In genomic region chr11:77778118-77778517, GRCh38 we compare ENCODE assay signal across 28 cellular contexts.
"Had no signal": no experiment of that assay in that cellular context is flagged by ENCODE, and none has a peak within 500 bp of the region (broad histone marks: within the 10 kb centered on the region; RNA-seq: fewer than 3 reads in every experiment).

No MANE protein-coding gene starts in this region.

- H3K9ac ChIP-seq: neural progenitor cell, parathyroid adenoma had no signal

- H3K4me1 Mint-ChIP-seq: neural progenitor cell had no signal

- H3K27ac Mint-ChIP-seq: mesothelial cell of epicardium; nephron progenitor cell; neural progenitor cell; stimulated activated naive CD8-positive, alpha-beta T cell treated with anti-CD3 and anti-CD28 coated beads, Interleukin-15, Interleukin-2, amounts not matched to agents 100 ng/mL and 50 ng/mL, for 24 hours had no signal

- H3K36me3 Mint-ChIP-seq: immature natural killer cell, mesothelial cell of epicardium, naive B cell had no signal

- H3K4me3 Mint-ChIP-seq: immature natural killer cell; mesothelial cell of epicardium; naive B cell; nephron progenitor cell; neural progenitor cell; stimulated activated naive CD8-positive, alpha-beta T cell treated with anti-CD3 and anti-CD28 coated beads, Interleukin-15, Interleukin-2, amounts not matched to agents 100 ng/mL and 50 ng/mL, for 24 hours had no signal

- H3K36me3 ChIP-seq: left lung, lower lobe of right lung, neutrophil, transverse colon, vagina had no signal

- H3K27me3 ChIP-seq: left lung, neural progenitor cell, neutrophil, transverse colon, upper lobe of left lung, vagina had no signal

- H3K27me3 Mint-ChIP-seq: naive B cell; stimulated activated naive CD8-positive, alpha-beta T cell treated with anti-CD3 and anti-CD28 coated beads, Interleukin-15, Interleukin-2, amounts not matched to agents 100 ng/mL and 50 ng/mL, for 24 hours had no signal

- H3K9me3 Mint-ChIP-seq: immature natural killer cell; mesothelial cell of epicardium; naive B cell; nephron progenitor cell; neural progenitor cell; stimulated activated naive CD8-positive, alpha-beta T cell treated with anti-CD3 and anti-CD28 coated beads, Interleukin-15, Interleukin-2, amounts not matched to agents 100 ng/mL and 50 ng/mL, for 24 hours had no signal

- DNase-seq: hypothalamus; immature natural killer cell; kidney; left colon; left lung; lower lobe of right lung; mammary epithelial cell; mesendoderm; naive B cell; nephron progenitor cell; occipital lobe; psoas muscle; stimulated activated CD4-positive, alpha-beta T cell treated with anti-CD3 and anti-CD28 coated beads, Interleukin-12 subunit alpha, Interleukin-12 subunit beta, amount 100 ng/mL, for 4 hours; stimulated activated CD4-positive, alpha-beta T cell treated with anti-CD3 and anti-CD28 coated beads, Interleukin-15, amount 100 ng/mL, for 24 hours; stimulated activated CD4-positive, alpha-beta T cell treated with anti-CD3 and anti-CD28 coated beads, Interleukin-2, amount 100 ng/mL, for 24 hours; stimulated activated CD4-positive, alpha-beta T cell treated with anti-CD3 and anti-CD28 coated beads, Interleukin-4, amount 100 ng/mL, for 1 hour; stimulated activated naive CD4-positive, alpha-beta T cell; transverse colon; upper lobe of left lung had no signal

- ATAC-seq: left colon, left lung, lower lobe of right lung, psoas muscle, sciatic nerve had no signal

- H3K9me3 ChIP-seq: left lung, lower lobe of right lung, neutrophil, psoas muscle, transverse colon, upper lobe of left lung, vagina had no signal

- H3K4me2 ChIP-seq: neural progenitor cell had no signal

- H3K4me1 ChIP-seq: neural progenitor cell, parathyroid adenoma, psoas muscle had no signal

- H3K27ac ChIP-seq: left lung, lower lobe of right lung, neural progenitor cell, neutrophil, parathyroid adenoma, psoas muscle, skin epidermis, transverse colon, upper lobe of left lung, vagina had no signal

- H3K4me3 ChIP-seq: left lung, lower lobe of right lung, neural progenitor cell, psoas muscle, skin epidermis, transverse colon, upper lobe of left lung, vagina had no signal

- FAIRE-seq: islet of Langerhans, kidney had no signal

- H2AFZ ChIP-seq: neural progenitor cell, parathyroid adenoma had no signal
